16 cellular contexts compared by ENCODE assay signal in the genomic region with DNA sequence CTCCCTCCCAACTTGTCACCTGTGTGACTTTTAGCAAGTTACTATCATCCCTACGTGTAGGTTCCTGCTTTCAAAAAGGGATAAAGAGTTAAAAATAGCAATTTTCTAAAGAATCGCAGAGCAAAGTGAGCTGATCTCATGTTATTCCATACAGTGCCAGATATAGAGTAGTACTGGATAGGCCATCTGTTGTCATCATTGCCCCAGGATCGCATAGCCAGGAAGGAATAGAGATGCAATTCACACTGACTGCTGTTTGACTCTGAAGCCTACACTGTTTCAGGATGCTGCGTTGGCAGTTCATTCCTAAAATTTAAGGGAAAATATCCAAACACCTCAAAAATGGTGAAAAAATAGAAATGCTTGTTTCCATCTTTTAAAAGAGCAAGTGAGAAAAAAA.
DNase-seq lines count a peak whose midpoint lies in the region; ATAC-seq lines count a peak whose summit lies in the region.
"Had no signal": no experiment of that assay in that cellular context is flagged by ENCODE, and none has a peak within 500 bp of the region (broad histone marks: within the 10 kb centered on the region; RNA-seq: fewer than 3 reads in every experiment).

No MANE protein-coding gene starts in this region.

- WGBS in mesendoderm (ENCODE audit: extremely low coverage, insufficient coverage, low lambda C conversion rate), result no CpG with 5 or more reads among the region's 4 CpGs

- H2BK15ac ChIP-seq in mesendoderm (replicated peaks; ENCODE audit: low read depth), result no peak overlapping the region

- no peak overlapping the region for H3K18ac ChIP-seq in mesendoderm (ENCODE audit: low read length)

- ATAC-seq in GM18870 (IDR thresholded peaks at IDR 0.05; ENCODE audit: unreplicated experiment), result no peak

- H2AK5ac ChIP-seq in mesendoderm (ENCODE audit: low read length), result peak overlapping the region; percentile 71

- H3K27ac ChIP-seq in mesendoderm (ENCODE audit: low read depth, low read length), result no peak overlapping the region
- H3K27ac ChIP-seq: BLaER1 treated with 17β-estradiol and CSF1 and Interleukin-3, amounts not matched to agents 10 nM and 100 nM; GM23248 had no signal

- no peak overlapping the region for H3K4me2 ChIP-seq in mesendoderm (ENCODE audit: low read length)
- H3K4me2 ChIP-seq: BLaER1 treated with 17β-estradiol and CSF1 and Interleukin-3, amounts not matched to agents 10 nM and 100 nM had no signal

- no peak overlapping the region for H3K56ac ChIP-seq in mesendoderm (ENCODE audit: low read length)

- no peaks in the 10 kb centered on the region for H3K27me3 ChIP-seq in mesendoderm (ENCODE audit: insufficient read depth, low read length, poor library complexity)
- H3K27me3 ChIP-seq: BLaER1 treated with 17β-estradiol and CSF1 and Interleukin-3, amounts not matched to agents 10 nM and 100 nM had no signal

- H3K79me1 ChIP-seq in mesendoderm (ENCODE audit: low read length), result no peaks in the 10 kb centered on the region

- peaks cover 5% of the 10 kb centered on the region for H3K4me1 ChIP-seq in mesendoderm (ENCODE audit: control insufficient read depth, low read depth, low read length)

- H2BK5ac ChIP-seq in mesendoderm (ENCODE audit: low read length), result no peak overlapping the region

- no peak overlapping the region for H2BK120ac ChIP-seq in mesendoderm (ENCODE audit: low read depth, low read length)

- H4K8ac ChIP-seq in mesendoderm (ENCODE audit: low read depth, low read length), result no peak overlapping the region

- DNase-seq in NCI-H82 (lab: John Stamatoyannopoulos, UW), result peak; percentile 14
- no peak for DNase-seq in NCI-H82 treated with DMSO at 0.1 percent for 48 hours (lab: John Stamatoyannopoulos, UW; ENCODE audit: unreplicated experiment)
- DNase-seq in cerebellar cortex (ENCODE audit: low spot score), result peak; percentile 51
- no peak for DNase-seq in mesendoderm
- no peak for DNase-seq in CD1c-positive myeloid dendritic cell (ENCODE audit: extremely low spot score)
- DNase-seq in stimulated activated CD4-positive, alpha-beta T cell treated with anti-CD3 and anti-CD28 coated beads, Interleukin-2, amount 100 ng/mL, for 24 hours, result no peak
- DNase-seq: CD4-positive, CD25-positive, alpha-beta regulatory T cell; CD8-positive, alpha-beta memory T cell; COR-L47; DMS153; DMS79; GF-D8; GM23248; HCEC 1CT had no signal

- no peak overlapping the region for H4K5ac ChIP-seq in mesendoderm (ENCODE audit: low read length)

- no peak overlapping the region for H3K4ac ChIP-seq in mesendoderm (ENCODE audit: low read depth, low read length)

- H3K23ac ChIP-seq in mesendoderm (ENCODE audit: low read length), result no peak overlapping the region

- H3K36me3 ChIP-seq in mesendoderm (ENCODE audit: control insufficient read depth, insufficient read depth, low read length), result no peaks in the 10 kb centered on the region
- H3K36me3 ChIP-seq: BLaER1 treated with 17β-estradiol and CSF1 and Interleukin-3, amounts not matched to agents 10 nM and 100 nM had no signal

- H3K79me2 ChIP-seq in mesendoderm (ENCODE audit: control insufficient read depth, insufficient read depth, low read length), result no peaks in the 10 kb centered on the region

- H3K9ac ChIP-seq in mesendoderm (ENCODE audit: low read length), result no peak overlapping the region
- H3K9ac ChIP-seq: BLaER1 treated with 17β-estradiol and CSF1 and Interleukin-3, amounts not matched to agents 10 nM and 100 nM; GM23248 had no signal

- no peak overlapping the region for H3K4me3 ChIP-seq in mesendoderm (ENCODE audit: low read length)
- H3K4me3 ChIP-seq: BLaER1 treated with 17β-estradiol and CSF1 and Interleukin-3, amounts not matched to agents 10 nM and 100 nM; GM23248 had no signal

Comparison
In these comparisons a context has a peak if more than half of its experiments do, and no peak if none do; other contexts are left out.
1. DNase-seq: peak in NCI-H82 (single experiment) and cerebellar cortex (single experiment); none in NCI-H82 treated with DMSO at 0.1 percent for 48 hours (single experiment), mesendoderm (single experiment), CD1c-positive myeloid dendritic cell (single experiment) and stimulated activated CD4-positive, alpha-beta T cell treated with anti-CD3 and anti-CD28 coated beads, Interleukin-2, amount 100 ng/mL, for 24 hours (0 of 2).